ENCODE assay signal across 1 cellular context in the genomic region with DNA sequence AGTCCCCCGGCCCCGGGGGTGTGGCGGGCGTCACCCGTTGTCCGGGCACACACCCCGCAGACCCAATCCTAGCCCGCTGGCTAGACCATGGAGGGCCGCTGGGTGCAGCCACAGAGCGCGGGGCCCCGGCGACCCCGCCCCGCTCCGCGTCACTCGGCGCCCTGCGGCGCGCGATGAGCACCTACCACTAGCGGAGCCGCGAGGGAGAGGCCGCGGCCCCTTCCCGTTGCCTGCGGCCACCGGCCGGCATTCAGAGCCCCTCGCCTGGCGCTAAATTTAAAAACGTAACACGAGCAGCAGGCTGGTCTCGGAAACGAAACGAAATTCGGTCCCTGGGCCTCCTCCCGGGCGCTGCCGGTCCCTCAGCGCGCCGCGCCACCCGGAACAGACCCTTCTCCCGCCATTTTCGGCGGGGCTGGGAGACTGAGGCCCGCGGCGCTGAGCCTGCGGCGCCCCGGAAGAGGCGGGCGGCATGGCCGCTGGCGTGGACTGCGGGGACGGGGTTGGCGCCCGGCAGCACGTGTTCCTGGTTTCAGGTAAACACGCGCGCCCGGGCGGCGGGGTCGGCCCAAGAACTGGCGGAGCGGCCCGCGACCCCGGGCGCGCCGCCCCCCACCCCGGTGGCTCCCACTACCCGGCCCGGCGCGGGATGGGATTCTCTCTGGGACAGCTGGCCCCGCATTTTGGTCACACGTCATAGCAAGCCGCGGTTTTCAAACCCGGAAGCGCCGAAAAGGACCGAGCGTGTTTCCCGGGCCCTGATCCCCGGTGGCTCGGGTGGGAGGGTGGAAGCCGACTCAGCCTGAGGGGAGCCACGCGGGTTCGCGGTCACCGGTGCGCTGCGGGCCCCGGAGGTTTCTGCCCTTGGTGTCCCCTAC.
TF ChIP-seq lines count a peak whose summit lies in the region.

RNASEH2B (plus strand) TSS at position 187 of the 878 bp plus-strand sequence; CDS start at position 473, 286 bp downstream.

TF ChIP-seq in HepG2, 621 proteins besides CTCF, POLR2A, EP300 and RAD21 (continued from another document and continues in another):
- TF ChIP-seq PPARG (CRISPR knock-in tag; conservative IDR thresholded peaks at IDR 0.05) (0 out of 2 replicates have a peak, but pooled peaks have one; percentile 28), ZNF547 (CRISPR knock-in tag; IDR thresholded peaks at IDR 0.05) (peak; percentile 93; the same call in 1 of the 2 replicates), ZNF781 (CRISPR knock-in tag; IDR thresholded peaks at IDR 0.05; ENCODE audit: borderline replicate concordance, not compliant biosample characterization) (no peak), ZNF703 (CRISPR knock-in tag; IDR thresholded peaks at IDR 0.05; ENCODE audit: borderline replicate concordance) (peak; percentile 79; the same call in 1 of the 2 replicates), ZNF142 (CRISPR knock-in tag; IDR thresholded peaks at IDR 0.05) (peak; percentile 56), PAX8 (CRISPR knock-in tag; IDR thresholded peaks at IDR 0.05; ENCODE audit: borderline replicate concordance) (no peak), IRF9 (CRISPR knock-in tag; IDR thresholded peaks at IDR 0.05; ENCODE audit: borderline replicate concordance) (peak; percentile 51; the same call in 1 of the 2 replicates), U2AF1 (optimal IDR thresholded peaks at IDR 0.05; ENCODE audit: low read depth, low read length) (no peak), PREB (CRISPR knock-in tag; IDR thresholded peaks at IDR 0.05) (no peak), TIGD3 (CRISPR knock-in tag; IDR thresholded peaks at IDR 0.05; ENCODE audit: borderline replicate concordance) (no peak), ZNF350 (CRISPR knock-in tag; IDR thresholded peaks at IDR 0.05; ENCODE audit: borderline replicate concordance, low read depth) (no peak), ZNF484 (CRISPR knock-in tag; IDR thresholded peaks at IDR 0.05; ENCODE audit: borderline replicate concordance, low read depth) (no peak), MAZ (IDR thresholded peaks at IDR 0.05; ENCODE audit: borderline replicate concordance, low read depth, low read length) (peak; percentile 45; the same call in 1 of the 2 replicates), MAZ (CRISPR knock-in tag; IDR thresholded peaks at IDR 0.05; ENCODE audit: low read depth) (peak; percentile 74), MXD1 (CRISPR knock-in tag; IDR thresholded peaks at IDR 0.05) (peak; percentile 92), NFIC (IDR thresholded peaks at IDR 0.05; ENCODE audit: low read length) (no peak), SMC3 (IDR thresholded peaks at IDR 0.05; ENCODE audit: low read length) (no peak), RAD51 (IDR thresholded peaks at IDR 0.05; ENCODE audit: borderline replicate concordance) (no peak), ZBTB1 (CRISPR knock-in tag; IDR thresholded peaks at IDR 0.05; ENCODE audit: borderline replicate concordance) (no peak), SP1 (IDR thresholded peaks at IDR 0.05) (no peak), SP1 (CRISPR knock-in tag; IDR thresholded peaks at IDR 0.05) (0 out of 2 replicates have a peak, but pooled peaks have one; percentile 47), TEF (CRISPR knock-in tag; IDR thresholded peaks at IDR 0.05) (no peak), ZNF281 (CRISPR knock-in tag; IDR thresholded peaks at IDR 0.05; ENCODE audit: borderline replicate concordance) (no peak), HDAC1 (CRISPR knock-in tag; IDR thresholded peaks at IDR 0.05) (peak; percentile 88)
- TF ChIP-seq, protein P1, sequence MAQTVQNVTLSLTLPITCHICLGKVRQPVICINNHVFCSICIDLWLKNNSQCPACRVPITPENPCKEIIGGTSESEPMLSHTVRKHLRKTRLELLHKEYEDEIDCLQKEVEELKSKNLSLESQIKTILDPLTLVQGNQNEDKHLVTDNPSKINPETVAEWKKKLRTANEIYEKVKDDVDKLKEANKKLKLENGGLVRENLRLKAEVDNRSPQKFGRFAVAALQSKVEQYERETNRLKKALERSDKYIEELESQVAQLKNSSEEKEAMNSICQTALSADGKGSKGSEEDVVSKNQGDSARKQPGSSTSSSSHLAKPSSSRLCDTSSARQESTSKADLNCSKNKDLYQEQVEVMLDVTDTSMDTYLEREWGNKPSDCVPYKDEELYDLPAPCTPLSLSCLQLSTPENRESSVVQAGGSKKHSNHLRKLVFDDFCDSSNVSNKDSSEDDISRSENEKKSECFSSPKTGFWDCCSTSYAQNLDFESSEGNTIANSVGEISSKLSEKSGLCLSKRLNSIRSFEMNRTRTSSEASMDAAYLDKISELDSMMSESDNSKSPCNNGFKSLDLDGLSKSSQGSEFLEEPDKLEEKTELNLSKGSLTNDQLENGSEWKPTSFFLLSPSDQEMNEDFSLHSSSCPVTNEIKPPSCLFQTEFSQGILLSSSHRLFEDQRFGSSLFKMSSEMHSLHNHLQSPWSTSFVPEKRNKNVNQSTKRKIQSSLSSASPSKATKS (CRISPR knock-in tag; IDR thresholded peaks at IDR 0.05) = no peak; the same call in 1 of the 2 replicates
- TF ChIP-seq, protein P2, sequence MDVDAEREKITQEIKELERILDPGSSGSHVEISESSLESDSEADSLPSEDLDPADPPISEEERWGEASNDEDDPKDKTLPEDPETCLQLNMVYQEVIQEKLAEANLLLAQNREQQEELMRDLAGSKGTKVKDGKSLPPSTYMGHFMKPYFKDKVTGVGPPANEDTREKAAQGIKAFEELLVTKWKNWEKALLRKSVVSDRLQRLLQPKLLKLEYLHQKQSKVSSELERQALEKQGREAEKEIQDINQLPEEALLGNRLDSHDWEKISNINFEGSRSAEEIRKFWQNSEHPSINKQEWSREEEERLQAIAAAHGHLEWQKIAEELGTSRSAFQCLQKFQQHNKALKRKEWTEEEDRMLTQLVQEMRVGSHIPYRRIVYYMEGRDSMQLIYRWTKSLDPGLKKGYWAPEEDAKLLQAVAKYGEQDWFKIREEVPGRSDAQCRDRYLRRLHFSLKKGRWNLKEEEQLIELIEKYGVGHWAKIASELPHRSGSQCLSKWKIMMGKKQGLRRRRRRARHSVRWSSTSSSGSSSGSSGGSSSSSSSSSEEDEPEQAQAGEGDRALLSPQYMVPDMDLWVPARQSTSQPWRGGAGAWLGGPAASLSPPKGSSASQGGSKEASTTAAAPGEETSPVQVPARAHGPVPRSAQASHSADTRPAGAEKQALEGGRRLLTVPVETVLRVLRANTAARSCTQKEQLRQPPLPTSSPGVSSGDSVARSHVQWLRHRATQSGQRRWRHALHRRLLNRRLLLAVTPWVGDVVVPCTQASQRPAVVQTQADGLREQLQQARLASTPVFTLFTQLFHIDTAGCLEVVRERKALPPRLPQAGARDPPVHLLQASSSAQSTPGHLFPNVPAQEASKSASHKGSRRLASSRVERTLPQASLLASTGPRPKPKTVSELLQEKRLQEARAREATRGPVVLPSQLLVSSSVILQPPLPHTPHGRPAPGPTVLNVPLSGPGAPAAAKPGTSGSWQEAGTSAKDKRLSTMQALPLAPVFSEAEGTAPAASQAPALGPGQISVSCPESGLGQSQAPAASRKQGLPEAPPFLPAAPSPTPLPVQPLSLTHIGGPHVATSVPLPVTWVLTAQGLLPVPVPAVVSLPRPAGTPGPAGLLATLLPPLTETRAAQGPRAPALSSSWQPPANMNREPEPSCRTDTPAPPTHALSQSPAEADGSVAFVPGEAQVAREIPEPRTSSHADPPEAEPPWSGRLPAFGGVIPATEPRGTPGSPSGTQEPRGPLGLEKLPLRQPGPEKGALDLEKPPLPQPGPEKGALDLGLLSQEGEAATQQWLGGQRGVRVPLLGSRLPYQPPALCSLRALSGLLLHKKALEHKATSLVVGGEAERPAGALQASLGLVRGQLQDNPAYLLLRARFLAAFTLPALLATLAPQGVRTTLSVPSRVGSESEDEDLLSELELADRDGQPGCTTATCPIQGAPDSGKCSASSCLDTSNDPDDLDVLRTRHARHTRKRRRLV (CRISPR knock-in tag; IDR thresholded peaks at IDR 0.05) = 0 out of 2 replicates have a peak, but pooled peaks have one; percentile 9
